2 cellular contexts compared by ENCODE assay signal in the genomic region with DNA sequence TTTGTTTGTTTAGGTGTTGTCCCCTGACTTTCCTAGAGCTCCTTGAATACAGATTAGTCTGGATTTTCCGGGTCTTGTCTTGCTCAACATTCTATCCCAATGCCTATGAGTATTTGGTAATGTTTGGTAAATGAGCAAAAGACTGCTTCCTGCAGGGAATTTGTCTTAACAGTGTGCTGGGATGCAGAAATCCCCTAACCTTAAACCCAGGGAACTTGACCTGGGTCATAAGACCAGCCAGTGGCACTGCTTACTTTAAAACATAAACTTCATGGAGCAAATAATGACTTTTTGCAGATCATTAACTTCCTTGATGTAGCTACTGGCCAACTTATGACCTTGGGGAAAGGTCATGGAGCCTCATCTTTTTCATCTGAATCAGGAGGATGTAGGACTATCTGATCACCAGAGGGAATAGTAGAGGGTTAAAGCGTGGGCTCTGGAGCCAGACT.
TF ChIP-seq lines count a peak whose summit lies in the region.

No MANE protein-coding gene starts in this region.

TF ChIP-seq in H1, 55 proteins besides CTCF, POLR2A, EP300 and RAD21:
- TF ChIP-seq TEAD4 (IDR thresholded peaks at IDR 0.05; ENCODE audit: low read depth, low read length) (no peak), JUN (IDR thresholded peaks at IDR 0.05; ENCODE audit: low read depth, low read length) (no peak), SAP30 (IDR thresholded peaks at IDR 0.05; ENCODE audit: insufficient read depth, insufficient replicate concordance, low read length) (no peak), SUZ12 (IDR thresholded peaks at IDR 0.05; ENCODE audit: low read length) (no peak), SP2 (IDR thresholded peaks at IDR 0.05; ENCODE audit: low read length) (no peak), POU5F1 (IDR thresholded peaks at IDR 0.05; ENCODE audit: low read depth, low read length) (no peak), NRF1 (IDR thresholded peaks at IDR 0.05; ENCODE audit: low read depth, low read length) (no peak), CHD1 (IDR thresholded peaks at IDR 0.05; ENCODE audit: low read depth, low read length) (no peak), POLR2AphosphoS5 (IDR thresholded peaks at IDR 0.05; ENCODE audit: low read depth, low read length) (no peak), SIN3A (conservative IDR thresholded peaks at IDR 0.05 in 1 of 2, IDR thresholded peaks at IDR 0.05 in 1 of 2; ENCODE audit: low read depth in 1 of 2, low read length in 2 of 2) (no peak), JUND (IDR thresholded peaks at IDR 0.05; ENCODE audit: low read length) (no peak)
- TF ChIP-seq, protein P1, sequence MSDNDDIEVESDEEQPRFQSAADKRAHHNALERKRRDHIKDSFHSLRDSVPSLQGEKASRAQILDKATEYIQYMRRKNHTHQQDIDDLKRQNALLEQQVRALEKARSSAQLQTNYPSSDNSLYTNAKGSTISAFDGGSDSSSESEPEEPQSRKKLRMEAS (IDR thresholded peaks at IDR 0.05), result no peak
- TF ChIP-seq, protein P2, sequence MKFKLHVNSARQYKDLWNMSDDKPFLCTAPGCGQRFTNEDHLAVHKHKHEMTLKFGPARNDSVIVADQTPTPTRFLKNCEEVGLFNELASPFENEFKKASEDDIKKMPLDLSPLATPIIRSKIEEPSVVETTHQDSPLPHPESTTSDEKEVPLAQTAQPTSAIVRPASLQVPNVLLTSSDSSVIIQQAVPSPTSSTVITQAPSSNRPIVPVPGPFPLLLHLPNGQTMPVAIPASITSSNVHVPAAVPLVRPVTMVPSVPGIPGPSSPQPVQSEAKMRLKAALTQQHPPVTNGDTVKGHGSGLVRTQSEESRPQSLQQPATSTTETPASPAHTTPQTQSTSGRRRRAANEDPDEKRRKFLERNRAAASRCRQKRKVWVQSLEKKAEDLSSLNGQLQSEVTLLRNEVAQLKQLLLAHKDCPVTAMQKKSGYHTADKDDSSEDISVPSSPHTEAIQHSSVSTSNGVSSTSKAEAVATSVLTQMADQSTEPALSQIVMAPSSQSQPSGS (IDR thresholded peaks at IDR 0.05; ENCODE audit: low read length), result no peak

TF ChIP-seq in GM23338, 12 proteins besides CTCF, POLR2A, EP300 and RAD21:
- TF ChIP-seq, protein P3, sequence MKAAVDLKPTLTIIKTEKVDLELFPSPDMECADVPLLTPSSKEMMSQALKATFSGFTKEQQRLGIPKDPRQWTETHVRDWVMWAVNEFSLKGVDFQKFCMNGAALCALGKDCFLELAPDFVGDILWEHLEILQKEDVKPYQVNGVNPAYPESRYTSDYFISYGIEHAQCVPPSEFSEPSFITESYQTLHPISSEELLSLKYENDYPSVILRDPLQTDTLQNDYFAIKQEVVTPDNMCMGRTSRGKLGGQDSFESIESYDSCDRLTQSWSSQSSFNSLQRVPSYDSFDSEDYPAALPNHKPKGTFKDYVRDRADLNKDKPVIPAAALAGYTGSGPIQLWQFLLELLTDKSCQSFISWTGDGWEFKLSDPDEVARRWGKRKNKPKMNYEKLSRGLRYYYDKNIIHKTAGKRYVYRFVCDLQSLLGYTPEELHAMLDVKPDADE (IDR thresholded peaks at IDR 0.05), result no peak
- TF ChIP-seq JUNB (IDR thresholded peaks at IDR 0.05; ENCODE audit: unreplicated experiment) (no peak), ZNF114 (CRISPR knock-in tag; IDR thresholded peaks at IDR 0.05) (no peak)
